18 cellular contexts compared by ENCODE assay signal in the genomic region with DNA sequence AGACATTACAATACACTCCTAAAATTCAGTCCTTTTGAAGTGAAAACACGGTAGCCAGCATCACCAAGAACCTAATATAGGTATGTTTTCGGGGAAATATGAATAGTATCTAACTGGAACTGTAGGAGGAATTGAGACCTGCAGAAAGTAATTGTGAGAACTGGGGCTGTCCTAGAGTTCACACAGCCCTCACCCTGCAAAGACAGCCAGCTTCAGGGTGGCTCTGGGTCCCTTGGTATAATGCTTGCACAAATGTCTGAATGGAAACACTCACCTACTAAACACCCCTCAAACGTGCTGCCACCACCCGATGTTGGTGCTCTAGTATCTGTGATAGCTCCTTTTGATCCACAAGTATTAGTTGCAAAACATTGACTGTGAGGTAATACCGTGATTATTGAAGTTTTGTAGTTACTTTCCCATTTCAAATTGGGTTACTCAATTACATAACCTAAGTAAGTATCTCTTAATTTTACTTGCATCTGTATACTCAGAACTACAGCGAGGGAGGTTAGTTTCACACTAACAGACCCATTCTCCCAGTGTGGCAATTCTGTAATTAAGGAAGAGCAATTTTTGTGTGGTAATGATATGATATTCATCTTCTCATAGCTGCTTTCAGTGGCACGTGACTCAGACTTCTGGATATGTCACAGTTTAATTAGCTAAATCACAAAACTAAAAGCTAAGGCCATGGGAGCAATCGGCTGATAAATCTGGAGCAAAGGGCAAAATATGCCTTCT.
DNase-seq lines count a peak whose midpoint lies in the region; ATAC-seq and TF ChIP-seq lines count a peak whose summit lies in the region.
"Had no signal": no experiment of that assay in that cellular context is flagged by ENCODE, and none has a peak within 500 bp of the region (broad histone marks: within the 10 kb centered on the region; RNA-seq: fewer than 3 reads in every experiment).

No MANE protein-coding gene starts in this region.

- no peak overlapping the region for H3K4me3 ChIP-seq in spleen
- H3K4me3 ChIP-seq: hepatocyte, PC-9 had no signal

- no peaks in the 10 kb centered on the region for H3K4me1 Mint-ChIP-seq in activated naive CD4-positive, alpha-beta T cell treated with anti-CD3 and anti-CD28 coated beads, Interleukin-2, amount 10 ng/mL, durations not matched to agents 7 days and 5 days
- H3K4me1 Mint-ChIP-seq in stimulated activated memory B cell treated with anti-CD40 and anti-IgM and Interleukin-4, amounts not matched to agents 10 μg/mL and 1 μg/mL and 100 μg/mL, for 72 hours = peaks cover 9% of the 10 kb centered on the region
- H3K4me1 Mint-ChIP-seq in T-helper 17 cell = peaks cover 8% of the 10 kb centered on the region

- no peaks in the 10 kb centered on the region for H3K9me3 Mint-ChIP-seq in activated naive CD4-positive, alpha-beta T cell treated with anti-CD3 and anti-CD28 coated beads, Interleukin-2, amount 50 U/mL, for 72 hours
- H3K9me3 Mint-ChIP-seq in activated naive CD4-positive, alpha-beta T cell treated with anti-CD3 and anti-CD28 coated beads, Interleukin-2, amount 10 ng/mL, durations not matched to agents 7 days and 5 days = no peaks in the 10 kb centered on the region
- H3K9me3 Mint-ChIP-seq in stimulated activated memory B cell treated with anti-CD40 and anti-IgM and Interleukin-4, amounts not matched to agents 10 μg/mL and 1 μg/mL and 100 μg/mL, for 72 hours = no peaks in the 10 kb centered on the region
- H3K9me3 Mint-ChIP-seq: CD4-positive, alpha-beta T cell had no signal

- peaks cover 0 to 100% (median 41%) of the 10 kb centered on the region in 6 donors for H3K36me3 ChIP-seq in spleen

- no peak for DNase-seq in activated naive CD4-positive, alpha-beta T cell treated with anti-CD3 and anti-CD28 coated beads, Interleukin-2, amount 50 U/mL, for 72 hours (ENCODE audit: low spot score in 2 of 2)
- DNase-seq in activated naive CD4-positive, alpha-beta T cell treated with anti-CD3 and anti-CD28 coated beads, Interleukin-2, amount 10 ng/mL, durations not matched to agents 7 days and 5 days = no peak
- DNase-seq in T-helper 17 cell = no peak
- no peak for DNase-seq in spleen
- DNase-seq: activated effector memory CD4-positive, alpha-beta T cell treated with Interleukin-2 at 50 U/mL for 16 hours; aorta; CD4-positive, alpha-beta T cell; DMS79; GOT3; NCI-H1436 treated with DMSO at 0.1 percent for 48 hours; NCI-H2171 treated with DMSO at 0.1 percent for 48 hours; PC-9; T-helper 9 cell had no signal

- intact Hi-C loops in spleen (cut with DNase I; ENCODE audit: low total_unique reads) = no loop called here

- no peak for TF ChIP-seq POLR2A in spleen (IDR thresholded peaks at IDR 0.05)

- H3K27ac ChIP-seq in VCaP = peak overlapping the region; percentile 77
- H3K27ac ChIP-seq in spleen = no peak overlapping the region
- H3K27ac ChIP-seq: PC-9 had no signal

- no peak overlapping the region for H3K4me3 Mint-ChIP-seq in activated naive CD4-positive, alpha-beta T cell treated with anti-CD3 and anti-CD28 coated beads, Interleukin-2, amount 10 ng/mL, durations not matched to agents 7 days and 5 days
- H3K4me3 Mint-ChIP-seq in stimulated activated memory B cell treated with anti-CD40 and anti-IgM and Interleukin-4, amounts not matched to agents 10 μg/mL and 1 μg/mL and 100 μg/mL, for 72 hours = no peak overlapping the region
- no peak overlapping the region for H3K4me3 Mint-ChIP-seq in T-helper 17 cell
- H3K4me3 Mint-ChIP-seq: CD4-positive, alpha-beta T cell had no signal

- peak; percentile 64 to 84 for ATAC-seq in activated naive CD4-positive, alpha-beta T cell treated with anti-CD3 and anti-CD28 coated beads, Interleukin-2, amount 50 U/mL, for 72 hours
- ATAC-seq in GM21786 (IDR thresholded peaks at IDR 0.05; ENCODE audit: unreplicated experiment) (peak; percentile 86), HG03139 (IDR thresholded peaks at IDR 0.05; ENCODE audit: unreplicated experiment) (no peak), T-helper 17 cell (no peak)
- ATAC-seq in stimulated activated memory B cell treated with anti-CD40 and anti-IgM and Interleukin-4, amounts not matched to agents 10 μg/mL and 1 μg/mL and 100 μg/mL, for 72 hours = peak; percentile 64

- peaks cover 0 to 4% (median 0%) of the 10 kb centered on the region in 7 donors for H3K27me3 ChIP-seq in spleen (replicated peaks in 1 of 7)
- H3K27me3 ChIP-seq: hepatocyte had no signal

- 75 to 88% (median 82%) methylated on average over 8 of the region's 8 CpGs for WGBS in spleen, 5 donors

- peak overlapping the region in 1 of 2 donors; percentile 89 for H3K27ac Mint-ChIP-seq in activated naive CD4-positive, alpha-beta T cell treated with anti-CD3 and anti-CD28 coated beads, Interleukin-2, amount 50 U/mL, for 72 hours
- no peak overlapping the region for H3K27ac Mint-ChIP-seq in activated naive CD4-positive, alpha-beta T cell treated with anti-CD3 and anti-CD28 coated beads, Interleukin-2, amount 10 ng/mL, durations not matched to agents 7 days and 5 days
- H3K27ac Mint-ChIP-seq in stimulated activated memory B cell treated with anti-CD40 and anti-IgM and Interleukin-4, amounts not matched to agents 10 μg/mL and 1 μg/mL and 100 μg/mL, for 72 hours = peak overlapping the region; percentile 27
- H3K27ac Mint-ChIP-seq in T-helper 17 cell = no peak overlapping the region
- H3K27ac Mint-ChIP-seq: CD4-positive, alpha-beta T cell had no signal

- no peaks in the 10 kb centered on the region for H3K27me3 Mint-ChIP-seq in activated naive CD4-positive, alpha-beta T cell treated with anti-CD3 and anti-CD28 coated beads, Interleukin-2, amount 10 ng/mL, durations not matched to agents 7 days and 5 days
- no peaks in the 10 kb centered on the region for H3K27me3 Mint-ChIP-seq in stimulated activated memory B cell treated with anti-CD40 and anti-IgM and Interleukin-4, amounts not matched to agents 10 μg/mL and 1 μg/mL and 100 μg/mL, for 72 hours
- H3K27me3 Mint-ChIP-seq in T-helper 17 cell = no peaks in the 10 kb centered on the region
- H3K27me3 Mint-ChIP-seq: CD4-positive, alpha-beta T cell had no signal

- TF ChIP-seq CTCF in VCaP (conservative IDR thresholded peaks at IDR 0.05) (no peak), spleen (IDR thresholded peaks at IDR 0.05 in 8 of 11, conservative IDR thresholded peaks at IDR 0.05 in 3 of 11) (no peak)

- CTCF ChIA-PET in activated naive CD4-positive, alpha-beta T cell treated with anti-CD3 and anti-CD28 coated beads, Interleukin-2, amount 10 ng/mL, durations not matched to agents 7 days and 5 days (lab: Charles Lee) = no interaction called here

- H3K9me3 ChIP-seq in T-helper 17 cell (ENCODE audit: control insufficient read depth, low read length, poor library complexity, severe bottlenecking) = no peaks in the 10 kb centered on the region
- H3K9me3 ChIP-seq in spleen = no peaks in the 10 kb centered on the region

- H3K4me1 ChIP-seq in spleen = no peaks in the 10 kb centered on the region

- peaks cover 31 to 33% of the 10 kb centered on the region in 2 donors for H3K36me3 Mint-ChIP-seq in activated naive CD4-positive, alpha-beta T cell treated with anti-CD3 and anti-CD28 coated beads, Interleukin-2, amount 50 U/mL, for 72 hours
- peaks cover 44% of the 10 kb centered on the region for H3K36me3 Mint-ChIP-seq in activated naive CD4-positive, alpha-beta T cell treated with anti-CD3 and anti-CD28 coated beads, Interleukin-2, amount 10 ng/mL, durations not matched to agents 7 days and 5 days
- H3K36me3 Mint-ChIP-seq in stimulated activated memory B cell treated with anti-CD40 and anti-IgM and Interleukin-4, amounts not matched to agents 10 μg/mL and 1 μg/mL and 100 μg/mL, for 72 hours = peaks cover 60% of the 10 kb centered on the region
- peaks cover 12% of the 10 kb centered on the region for H3K36me3 Mint-ChIP-seq in T-helper 17 cell (ENCODE audit: low read depth)

Comparison
In these comparisons a context has a peak if more than half of its experiments do, and no peak if none do; other contexts are left out.
1. ATAC-seq: peak in activated naive CD4-positive, alpha-beta T cell treated with anti-CD3 and anti-CD28 coated beads, Interleukin-2, amount 50 U/mL, for 72 hours (2 of 2), GM21786 (single experiment) and stimulated activated memory B cell treated with anti-CD40 and anti-IgM and Interleukin-4, amounts not matched to agents 10 μg/mL and 1 μg/mL and 100 μg/mL, for 72 hours (single experiment); none in HG03139 (single experiment) and T-helper 17 cell (single experiment).